ENCODE assay signal across 19 cellular contexts in genomic region chr10:68284597-68284996, GRCh38. TPM values are rescaled to one million over a fixed set of nuclear protein-coding genes. Genes with fewer than 3 reads are reported as not detected.
DNase-seq lines count a peak whose midpoint lies in the region; TF ChIP-seq lines count a peak whose summit lies in the region.
"Had no signal": no experiment of that assay in that cellular context is flagged by ENCODE, and none has a peak within 500 bp of the region (broad histone marks: within the 10 kb centered on the region; RNA-seq: fewer than 3 reads in every experiment).

No MANE protein-coding gene starts in this region.

- peak overlapping the region; percentile 99 for H3K27ac Mint-ChIP-seq in nephron progenitor cell

- no peak overlapping the region for H3K4me2 ChIP-seq in Karpas-422 (ENCODE audit: low read depth, low read length, poor library complexity, severe bottlenecking)
- H3K4me2 ChIP-seq in skeletal muscle satellite cell (ENCODE audit: low read length), result peak overlapping the region; percentile 44

- no peaks in the 10 kb centered on the region for H3K9me3 ChIP-seq in Karpas-422 (ENCODE audit: low read length)
- no peaks in the 10 kb centered on the region for H3K9me3 ChIP-seq in skeletal muscle satellite cell (replicated peaks; ENCODE audit: low read length)
- H3K9me3 ChIP-seq: BE2C had no signal

- no peak for TF ChIP-seq CTCF in nephron progenitor cell (IDR thresholded peaks at IDR 0.05)

- H3K4me1 Mint-ChIP-seq in nephron progenitor cell, result peaks cover 52% of the 10 kb centered on the region
- H3K4me1 Mint-ChIP-seq: CD4-positive, alpha-beta memory T cell had no signal

- peaks cover 11% of the 10 kb centered on the region for H3K36me3 Mint-ChIP-seq in nephron progenitor cell (ENCODE audit: low read depth)
- H3K36me3 Mint-ChIP-seq: CD4-positive, alpha-beta memory T cell had no signal

- H3K4me1 ChIP-seq in Karpas-422 (ENCODE audit: low read length), result no peaks in the 10 kb centered on the region
- H3K4me1 ChIP-seq in skeletal muscle satellite cell (ENCODE audit: control insufficient read depth, insufficient read depth, low read length), result peaks cover 9% of the 10 kb centered on the region
- H3K4me1 ChIP-seq: BE2C had no signal

- no peaks in the 10 kb centered on the region for H3K79me2 ChIP-seq in Karpas-422 (ENCODE audit: low read length)

- no peaks in the 10 kb centered on the region for H3K9me2 ChIP-seq in Karpas-422 (replicated peaks; ENCODE audit: insufficient read depth, low read length)

- no peak overlapping the region for H3K4me3 Mint-ChIP-seq in nephron progenitor cell
- H3K4me3 Mint-ChIP-seq: CD4-positive, alpha-beta memory T cell had no signal

- H4K20me1 ChIP-seq in Karpas-422 (ENCODE audit: insufficient read depth, low read depth, low read length), result no peaks in the 10 kb centered on the region

- H2AFZ ChIP-seq in Karpas-422 (ENCODE audit: low read length), result peak overlapping the region; percentile 18; the same call in 1 of the 2 replicates

- no peaks in the 10 kb centered on the region for H3K27me3 Mint-ChIP-seq in nephron progenitor cell (ENCODE audit: low read depth, poor library complexity)
- H3K27me3 Mint-ChIP-seq: CD4-positive, alpha-beta memory T cell had no signal

- H3K4me3 ChIP-seq in Karpas-422 (ENCODE audit: low read length) (no peak overlapping the region), skeletal muscle satellite cell (ENCODE audit: low read length) (no peak overlapping the region)

- no peaks in the 10 kb centered on the region for H3K36me3 ChIP-seq in Karpas-422 (ENCODE audit: insufficient read depth, low read length)
- no peaks in the 10 kb centered on the region for H3K36me3 ChIP-seq in skeletal muscle satellite cell (ENCODE audit: insufficient read depth, low read length)
- H3K36me3 ChIP-seq: BE2C had no signal

- no peak overlapping the region for H3K27ac ChIP-seq in Karpas-422 (ENCODE audit: low read length)

- H3K9me3 Mint-ChIP-seq in nephron progenitor cell, result peaks cover 13% of the 10 kb centered on the region

- DNase-seq in Karpas-422 (no peak), astrocyte of the hippocampus (ENCODE audit: low read depth, low spot score) (peak; percentile 12), nephron progenitor cell (no peak), NCI-H526 treated with DMSO at 0.1 percent for 48 hours (lab: John Stamatoyannopoulos, UW) (no peak), NCI-H82 (lab: John Stamatoyannopoulos, UW) (no peak), D341Med (ENCODE audit: low spot score) (no peak)
- DNase-seq: ACHN; BE2C; CD4-positive, alpha-beta memory T cell; DMS79 treated with DMSO at 0.1 percent for 48 hours; GDM1; H7; MV-4-11; NCI-H1417 treated with DMSO at 0.1 percent for 48 hours; NCI-H2029; NCI-H345; NCI-H748 treated with DMSO at 0.1 percent for 48 hours; SHP77 had no signal

- H3K9ac ChIP-seq in Karpas-422 (ENCODE audit: low read length) (no peak overlapping the region), skeletal muscle satellite cell (ENCODE audit: low read depth, low read length) (peak overlapping the region; percentile 24)

- H3K27me3 ChIP-seq in Karpas-422 (ENCODE audit: low read length), result no peaks in the 10 kb centered on the region
- H3K27me3 ChIP-seq in skeletal muscle satellite cell (ENCODE audit: control insufficient read depth, insufficient read depth, low read length), result no peaks in the 10 kb centered on the region
- H3K27me3 ChIP-seq: BE2C had no signal

RNA-seq across cellular contexts. Expression of gene HNRNPH3, which starts 47.3 kb away (rescaled TPM):
- total RNA-seq in Karpas-422 (2014; rRNA removed; shearing (Covaris generic); ENCODE audit: low replicate concordance), result 24.1 and 38.1 TPM in 2 replicates
- 12.4 and 15.5 TPM in 2 replicates for total RNA-seq in skeletal muscle satellite cell (2012; rRNA removed)

RNA-seq across cellular contexts. Expression of gene PBLD, which starts 48.1 kb away (rescaled TPM):
- total RNA-seq in Karpas-422 (2014; rRNA removed; shearing (Covaris generic); ENCODE audit: low replicate concordance), result 1.0 and 7.2 TPM in 2 replicates
- 3.1 and 3.5 TPM in 2 replicates for total RNA-seq in skeletal muscle satellite cell (2012; rRNA removed)

RNA-seq across cellular contexts. Expression of gene ATOH7, which starts 52.7 kb away (rescaled TPM):
- not detected in 2 replicates for total RNA-seq in Karpas-422 (2014; rRNA removed; shearing (Covaris generic); ENCODE audit: low replicate concordance)
- not detected in 2 replicates for total RNA-seq in skeletal muscle satellite cell (2012; rRNA removed)
- total RNA-seq: CD4-positive, alpha-beta memory T cell; H7 had no signal
